Comparison of ENCODE assay signal across 8 cellular contexts in the genomic region with DNA sequence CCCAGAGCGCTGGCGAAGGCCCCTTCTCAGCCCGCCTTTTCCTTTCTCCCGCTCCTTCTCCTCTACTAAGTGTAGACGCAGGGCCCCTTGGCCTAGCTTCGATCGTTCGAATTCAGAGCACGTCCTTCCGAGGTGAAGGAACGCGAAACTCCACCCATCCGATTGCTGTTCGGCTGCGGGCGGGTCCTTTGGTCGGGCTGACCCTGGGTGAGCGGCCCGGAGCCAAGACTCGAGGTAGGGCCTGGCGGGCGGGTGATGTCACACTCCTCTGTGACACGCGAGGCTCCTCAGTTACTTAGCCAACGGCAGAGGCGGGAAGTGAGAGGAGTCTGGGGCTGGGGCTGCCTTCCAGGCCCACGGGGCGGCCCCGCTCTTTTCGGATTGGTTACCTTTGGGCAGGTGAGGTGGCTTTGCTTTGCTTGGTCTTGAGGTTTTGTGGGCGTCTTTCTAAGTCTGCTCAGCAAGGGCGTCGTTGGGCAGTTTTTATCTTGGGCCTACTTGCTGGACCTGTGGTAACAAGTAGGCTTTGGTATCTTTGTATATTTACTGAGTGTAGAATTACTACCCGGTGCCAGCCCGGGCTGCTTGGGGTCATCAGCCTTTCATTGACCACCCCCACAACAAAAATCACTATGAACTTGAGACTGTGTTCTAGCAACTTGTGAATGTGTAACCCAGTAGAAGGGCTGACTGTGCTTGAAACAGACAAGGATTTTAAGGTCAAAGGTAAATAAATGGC.
DNase-seq lines count a peak whose midpoint lies in the region; ATAC-seq lines count a peak whose summit lies in the region.

No MANE protein-coding gene starts in this region.

- H3K27me3 Mint-ChIP-seq in central memory CD8-positive, alpha-beta T cell: no peaks in the 10 kb centered on the region

- no peaks in the 10 kb centered on the region for H3K9me3 Mint-ChIP-seq in central memory CD8-positive, alpha-beta T cell

- DNase-seq in DMS 273 (lab: John Stamatoyannopoulos, UW; ENCODE audit: unreplicated experiment) (peak; percentile 81), DMS 273 treated with DMSO at 0.1 percent for 48 hours (lab: John Stamatoyannopoulos, UW) (no peak), NCI-H2107 treated with DMSO at 0.1 percent for 48 hours (lab: John Stamatoyannopoulos, UW; ENCODE audit: unreplicated experiment) (peak; percentile 59), kidney tubule cell (ENCODE audit: low spot score) (peak; percentile 92)
- peak; percentile 88 for DNase-seq in activated CD4-positive, CD25-positive, alpha-beta regulatory T cell treated with anti-CD3 and anti-CD28 coated beads, Interleukin-2, amount 50 U/mL, for 72 hours
- peak; percentile 80 to 88 for DNase-seq in central memory CD8-positive, alpha-beta T cell (ENCODE audit: low spot score in 2 of 2)
- peak; percentile 70 for DNase-seq in stimulated activated CD4-positive, alpha-beta T cell treated with anti-CD3 and anti-CD28 coated beads, Interleukin-1b, Interleukin-23, amount 100 ng/mL, for 4 hours (ENCODE audit: low read depth in 2 of 2)

- peaks cover 33% of the 10 kb centered on the region for H3K36me3 Mint-ChIP-seq in central memory CD8-positive, alpha-beta T cell (ENCODE audit: insufficient read depth)

- peaks cover 56% of the 10 kb centered on the region for H3K4me1 Mint-ChIP-seq in central memory CD8-positive, alpha-beta T cell

- ATAC-seq in HG02938 (IDR thresholded peaks at IDR 0.05; ENCODE audit: unreplicated experiment): peak; percentile 50
- ATAC-seq in central memory CD8-positive, alpha-beta T cell (replicated peaks; ENCODE audit: extremely low read depth, poor library complexity, severe bottlenecking): peak; percentile 73

- H3K27ac Mint-ChIP-seq in central memory CD8-positive, alpha-beta T cell (ENCODE audit: low read depth): peak overlapping the region; percentile 98

- peak overlapping the region; percentile 83 for H3K4me3 Mint-ChIP-seq in central memory CD8-positive, alpha-beta T cell
